ENCODE assay signal across 12 cellular contexts in genomic region chr20:47362361-47363219, GRCh38. TPM values are rescaled to one million over a fixed set of nuclear protein-coding genes. Genes with fewer than 3 reads are reported as not detected.
DNase-seq lines count a peak whose midpoint lies in the region; ATAC-seq and TF ChIP-seq lines count a peak whose summit lies in the region.
"Had no signal": no experiment of that assay in that cellular context is flagged by ENCODE, and none has a peak within 500 bp of the region (broad histone marks: within the 10 kb centered on the region; RNA-seq: fewer than 3 reads in every experiment).

No MANE protein-coding gene starts in this region.

- peak overlapping the region; percentile 6 for H3K4me3 Mint-ChIP-seq in Calu3 (ENCODE audit: low read depth, unreplicated experiment)
- no peak overlapping the region for H3K4me3 Mint-ChIP-seq in T-helper 2 cell treated with Interferon-gamma antibody and Interleukin-4, amounts not matched to agents 5 μg/mL and 100 μg/mL, for 36 hours

- H3K9me3 Mint-ChIP-seq in Calu3 (ENCODE audit: low read depth, unreplicated experiment), result no peaks in the 10 kb centered on the region
- no peaks in the 10 kb centered on the region for H3K9me3 Mint-ChIP-seq in T-helper 2 cell treated with Interferon-gamma antibody and Interleukin-4, amounts not matched to agents 5 μg/mL and 100 μg/mL, for 36 hours

- H3K4me1 ChIP-seq in trophoblast cell (ENCODE audit: control insufficient read depth in 1 of 2, insufficient read depth in 2 of 2, low read length in 2 of 2), result peaks cover 31 to 40% of the 10 kb centered on the region in 2 experiments

- H3K79me1 ChIP-seq in trophoblast cell (ENCODE audit: low read length), result peaks cover 46% of the 10 kb centered on the region

- no peaks in the 10 kb centered on the region for H3K36me3 ChIP-seq in trophoblast cell (ENCODE audit: control insufficient read depth in 1 of 2, insufficient read depth in 2 of 2, low read length in 2 of 2)
- H3K36me3 ChIP-seq: brain microvascular endothelial cell had no signal

- H3K27me3 Mint-ChIP-seq in Calu3 (ENCODE audit: unreplicated experiment), result no peaks in the 10 kb centered on the region
- H3K27me3 Mint-ChIP-seq in T-helper 2 cell treated with Interferon-gamma antibody and Interleukin-4, amounts not matched to agents 5 μg/mL and 100 μg/mL, for 36 hours (ENCODE audit: low read depth), result no peaks in the 10 kb centered on the region

- TF ChIP-seq CTCF in Calu3 (IDR thresholded peaks at IDR 0.05; ENCODE audit: unreplicated experiment) (no peak), coronary artery (IDR thresholded peaks at IDR 0.05) (no peak)

- peak overlapping the region; percentile 61 for H2BK120ac ChIP-seq in trophoblast cell (ENCODE audit: insufficient read depth, low read length, poor library complexity)

- no peak overlapping the region for H4K12ac ChIP-seq in trophoblast cell (ENCODE audit: low read depth, low read length)

- no peaks in the 10 kb centered on the region for H3K9me3 ChIP-seq in trophoblast cell (ENCODE audit: insufficient read depth, low read depth, low read length)

- no peak overlapping the region for H2AFZ ChIP-seq in trophoblast cell (ENCODE audit: insufficient read depth, low read length, poor library complexity)

- H3K79me2 ChIP-seq in trophoblast cell (ENCODE audit: control insufficient read depth, insufficient read depth, low read length, poor library complexity), result peaks cover 23% of the 10 kb centered on the region

- no peak overlapping the region for H3K4me3 ChIP-seq in coronary artery
- H3K4me3 ChIP-seq in trophoblast cell (ENCODE audit: low read depth, low read length), result no peak overlapping the region

- H3K27ac ChIP-seq in coronary artery, result peak overlapping the region; percentile 9 to 59
- H3K27ac ChIP-seq in trophoblast cell (ENCODE audit: low read depth, low read length), result no peak overlapping the region
- H3K27ac ChIP-seq: brain microvascular endothelial cell had no signal

- BruUV-seq in Calu3 (replicated peaks; lab: Mats Ljungman, UMichigan), result no TSS peak

- peaks cover 43% of the 10 kb centered on the region for H3K36me3 Mint-ChIP-seq in Calu3 (ENCODE audit: insufficient read depth, unreplicated experiment)
- H3K36me3 Mint-ChIP-seq in T-helper 2 cell treated with Interferon-gamma antibody and Interleukin-4, amounts not matched to agents 5 μg/mL and 100 μg/mL, for 36 hours (ENCODE audit: low read depth), result no peaks in the 10 kb centered on the region

- no peak for ATAC-seq in HG03039 (IDR thresholded peaks at IDR 0.05; ENCODE audit: unreplicated experiment)

- no peaks in the 10 kb centered on the region for H3K4me1 Mint-ChIP-seq in Calu3 (ENCODE audit: low read depth, unreplicated experiment)
- peaks cover 25% of the 10 kb centered on the region for H3K4me1 Mint-ChIP-seq in T-helper 2 cell treated with Interferon-gamma antibody and Interleukin-4, amounts not matched to agents 5 μg/mL and 100 μg/mL, for 36 hours (ENCODE audit: low read depth)

- H2BK12ac ChIP-seq in trophoblast cell (ENCODE audit: low read length), result peak overlapping the region; percentile 90

- H3K4me2 ChIP-seq in trophoblast cell (ENCODE audit: low read length), result no peak overlapping the region

- H2BK5ac ChIP-seq in trophoblast cell (ENCODE audit: low read depth, low read length, poor library complexity), result peak overlapping the region; percentile 27

- peak overlapping the region; percentile 2 for H3K18ac ChIP-seq in trophoblast cell (ENCODE audit: low read length)

- H3K23ac ChIP-seq in trophoblast cell (ENCODE audit: low read length), result no peak overlapping the region

- no peaks in the 10 kb centered on the region for H3K27me3 ChIP-seq in trophoblast cell (ENCODE audit: insufficient read depth, low read length)
- H3K27me3 ChIP-seq: brain microvascular endothelial cell had no signal

- intact Hi-C loops in Calu3 (cut with micrococcal nuclease; ENCODE audit: unreplicated experiment), result no loop called here

- DNase-seq in Calu3, result no peak
- DNase-seq in NOMO-1 treated with DMSO at 0.1 percent for 48 hours (lab: John Stamatoyannopoulos, UW; ENCODE audit: unreplicated experiment), result peak; percentile 50
- DNase-seq in coronary artery (ENCODE audit: low spot score), result no peak
- no peak for DNase-seq in trophoblast cell
- no peak for DNase-seq in DMS153 treated with DMSO at 0.1 percent for 48 hours (lab: John Stamatoyannopoulos, UW; ENCODE audit: unreplicated experiment)
- no peak for DNase-seq in amniotic stem cell (lab: John Stamatoyannopoulos, UW)
- DNase-seq in T-helper 2 cell treated with Interferon-gamma antibody and Interleukin-4, amounts not matched to agents 5 μg/mL and 100 μg/mL, for 36 hours (ENCODE audit: low spot score), result no peak
- DNase-seq: activated CD4-positive, alpha-beta T cell treated with anti-CD3 and anti-CD28 coated beads, Interleukin-2, amount 50 U/mL, for 1 hour; brain microvascular endothelial cell; NCI-H774; stimulated activated CD4-positive, alpha-beta T cell treated with anti-CD3 and anti-CD28 coated beads, Interleukin-4, amount 100 ng/mL, for 4 hours had no signal

- peak overlapping the region; percentile 61 for H3K27ac Mint-ChIP-seq in Calu3 (ENCODE audit: unreplicated experiment)
- no peak overlapping the region for H3K27ac Mint-ChIP-seq in T-helper 2 cell treated with Interferon-gamma antibody and Interleukin-4, amounts not matched to agents 5 μg/mL and 100 μg/mL, for 36 hours

- H3K9ac ChIP-seq in trophoblast cell (ENCODE audit: low read length), result no peak overlapping the region

- WGBS in trophoblast cell (ENCODE audit: extremely low coverage, insufficient coverage, insufficient read length), result no CpG with 5 or more reads among the region's 17 CpGs

- H2AK5ac ChIP-seq in trophoblast cell (ENCODE audit: low read length), result peak overlapping the region; percentile 88

- CTCF ChIA-PET in Calu3 (lab: Charles Lee), result interaction anchor here (0.7 to 11.2 kb wide), 2 partner anchors 21 to 157 kb away, joined by 3 to 136 read pairs; no protein-coding TSS in a partner anchor

- H3K4ac ChIP-seq in trophoblast cell (ENCODE audit: low read depth, low read length), result peak overlapping the region; percentile 17

- peak overlapping the region; percentile 42 for H4K8ac ChIP-seq in trophoblast cell (ENCODE audit: low read depth, low read length)

- H3K14ac ChIP-seq in trophoblast cell (ENCODE audit: low read length), result peak overlapping the region; percentile 40

- peak overlapping the region; percentile 78 for H4K91ac ChIP-seq in trophoblast cell (ENCODE audit: low read depth, low read length)

RNA-seq across cellular contexts. Expression of gene ZMYND8, which starts 6.1 kb away (rescaled TPM):
- 53.1 and 77.3 TPM in 2 replicates for total RNA-seq in Calu3 (2022)
- polyA plus RNA-seq in trophoblast cell (2013), result 44.5 and 45.1 TPM in 2 replicates
